Comparison of ENCODE assay signal across 1 cellular context in genomic region chr15:31350771-31351170, GRCh38.
TF ChIP-seq lines count a peak whose summit lies in the region.

No MANE protein-coding gene starts in this region.

TF ChIP-seq in GM12878, 131 proteins besides CTCF, POLR2A, EP300 and RAD21 (continued from another document):
- TF ChIP-seq CEBPZ (IDR thresholded peaks at IDR 0.05; ENCODE audit: low read depth, low read length) (no peak), IRF3 (IDR thresholded peaks at IDR 0.05) (no peak), RBBP5 (conservative IDR thresholded peaks at IDR 0.05) (no peak), ESRRA (IDR thresholded peaks at IDR 0.05; ENCODE audit: low read length) (no peak), ZBTB11 (CRISPR knock-in tag; IDR thresholded peaks at IDR 0.05) (no peak)
